Comparison of ENCODE assay signal across 9 cellular contexts in genomic region chr7:98286093-98286525, GRCh38. TPM values are rescaled to one million over a fixed set of nuclear protein-coding genes. Genes with fewer than 3 reads are reported as not detected.
DNase-seq lines count a peak whose midpoint lies in the region; ATAC-seq and TF ChIP-seq lines count a peak whose summit lies in the region.
"Had no signal": no experiment of that assay in that cellular context is flagged by ENCODE, and none has a peak within 500 bp of the region (broad histone marks: within the 10 kb centered on the region; RNA-seq: fewer than 3 reads in every experiment).

No MANE protein-coding gene starts in this region.

- H3K27ac Mint-ChIP-seq in endothelial cell (ENCODE audit: unreplicated experiment) (peak overlapping the region; percentile 30), T-cell (no peak overlapping the region)
- H3K27ac Mint-ChIP-seq in CD8-positive, alpha-beta T cell: no peak overlapping the region

- no peak overlapping the region for H2AFZ ChIP-seq in ACC112 (ENCODE audit: low read length, unreplicated experiment)

- H3K4me1 Mint-ChIP-seq in endothelial cell (ENCODE audit: unreplicated experiment): peaks cover 34% of the 10 kb centered on the region
- H3K4me1 Mint-ChIP-seq in T-cell: peaks cover 31 to 41% (median 40%) of the 10 kb centered on the region in 3 donors
- peaks cover 39% of the 10 kb centered on the region for H3K4me1 Mint-ChIP-seq in CD8-positive, alpha-beta T cell (ENCODE audit: low read depth)

- CTCF ChIA-PET in T-cell (lab: Charles Lee): no interaction called here
- CTCF ChIA-PET in CD8-positive, alpha-beta T cell (lab: Charles Lee): interaction anchor here (0.9 to 1.1 kb wide), 2 partner anchors 13 to 36 kb away, joined by 3 to 5 read pairs; no protein-coding TSS in a partner anchor

- H3K4me3 ChIP-seq in ACC112 (ENCODE audit: low read depth, low read length): peak overlapping the region; percentile 87
- no peak overlapping the region for H3K4me3 ChIP-seq in CD8-positive, alpha-beta T cell (ENCODE audit: low read depth, low read length)

- ATAC-seq in T-cell (replicated peaks in 1 of 4): no peak
- no peak for ATAC-seq in CD8-positive, alpha-beta T cell

- peak overlapping the region; percentile 78 for H3K27ac ChIP-seq in ACC112 (ENCODE audit: low read depth, low read length)
- H3K27ac ChIP-seq in CD8-positive, alpha-beta T cell (ENCODE audit: low read depth, low read length): no peak overlapping the region

- TF ChIP-seq CTCF in endothelial cell (IDR thresholded peaks at IDR 0.05; ENCODE audit: unreplicated experiment): no peak
- TF ChIP-seq CTCF in CD8-positive, alpha-beta T cell (IDR thresholded peaks at IDR 0.05): no peak

- no peaks in the 10 kb centered on the region for H3K9me3 Mint-ChIP-seq in endothelial cell (ENCODE audit: unreplicated experiment)
- no peaks in the 10 kb centered on the region for H3K9me3 Mint-ChIP-seq in T-cell
- no peaks in the 10 kb centered on the region for H3K9me3 Mint-ChIP-seq in CD8-positive, alpha-beta T cell

- POLR2A ChIA-PET in T-cell (lab: Charles Lee): no interaction called here
- POLR2A ChIA-PET in CD8-positive, alpha-beta T cell (lab: Charles Lee): interaction anchor here (0.8 to 1.0 kb wide), 2 partner anchors 35 to 40 kb away, joined by 3 read pairs; no protein-coding TSS in a partner anchor

- H3K36me3 Mint-ChIP-seq in endothelial cell (ENCODE audit: low read depth, unreplicated experiment): peaks cover 16% of the 10 kb centered on the region
- H3K36me3 Mint-ChIP-seq in T-cell: no peaks in the 10 kb centered on the region
- peaks cover 8% of the 10 kb centered on the region for H3K36me3 Mint-ChIP-seq in CD8-positive, alpha-beta T cell

- intact Hi-C loops in CD8-positive, alpha-beta T cell (cut with DNase I, micrococcal nuclease): loop anchor here (10.0 kb wide), 2 partner anchors 51 to 859 kb away; partner anchors contain the start of gene SMURF1 (in 1 of the 2)

- H3K27me3 Mint-ChIP-seq in endothelial cell (ENCODE audit: unreplicated experiment): peaks cover 11% of the 10 kb centered on the region
- no peaks in the 10 kb centered on the region for H3K27me3 Mint-ChIP-seq in T-cell
- no peaks in the 10 kb centered on the region for H3K27me3 Mint-ChIP-seq in CD8-positive, alpha-beta T cell (ENCODE audit: low read depth)

- DNase-seq in NOMO-1 treated with DMSO at 0.1 percent for 48 hours (lab: John Stamatoyannopoulos, UW; ENCODE audit: unreplicated experiment) (peak; percentile 72), endothelial cell (ENCODE audit: low spot score) (no peak), midbrain (lab: John Stamatoyannopoulos, UW) (peak; percentile 10), T-cell (no peak), NCI-H1048 (lab: John Stamatoyannopoulos, UW) (no peak)
- no peak for DNase-seq in NK-92 treated with Interleukin-12 subunit alpha and Interleukin-12 subunit beta, amount 100 ng/mL, for 24 hours (lab: John Stamatoyannopoulos, UW)
- DNase-seq in CD8-positive, alpha-beta T cell: no peak
- DNase-seq: BE2C had no signal

- H3K27me3 ChIP-seq in ACC112 (ENCODE audit: insufficient read depth, low read length): no peaks in the 10 kb centered on the region
- H3K27me3 ChIP-seq in CD8-positive, alpha-beta T cell (ENCODE audit: insufficient read depth, low read length): no peaks in the 10 kb centered on the region
- H3K27me3 ChIP-seq: BE2C had no signal

- H3K79me2 ChIP-seq in ACC112 (ENCODE audit: control insufficient read depth, insufficient read depth, low read length, unreplicated experiment): peaks cover 84% of the 10 kb centered on the region

- peaks cover 4% of the 10 kb centered on the region; the same call in 1 of the 2 replicates for H3K36me3 ChIP-seq in ACC112 (ENCODE audit: insufficient read depth, low read length)
- H3K36me3 ChIP-seq in CD8-positive, alpha-beta T cell (ENCODE audit: insufficient read depth, low read length): no peaks in the 10 kb centered on the region

- H3K4me3 Mint-ChIP-seq in endothelial cell (ENCODE audit: unreplicated experiment) (no peak overlapping the region), T-cell (no peak overlapping the region)
- H3K4me3 Mint-ChIP-seq in CD8-positive, alpha-beta T cell: no peak overlapping the region

- no peaks in the 10 kb centered on the region for H3K9me3 ChIP-seq in CD8-positive, alpha-beta T cell (ENCODE audit: low read length)
- H3K9me3 ChIP-seq: BE2C had no signal

- peaks cover 51% of the 10 kb centered on the region for H3K4me1 ChIP-seq in ACC112 (ENCODE audit: control insufficient read depth, insufficient read depth, low read length, unreplicated experiment)
- peaks cover 36% of the 10 kb centered on the region for H3K4me1 ChIP-seq in CD8-positive, alpha-beta T cell (ENCODE audit: insufficient read depth, low read length)

RNA-seq across cellular contexts. Expression of gene BRI3, which starts 4.6 kb away (rescaled TPM):
- total RNA-seq in endothelial cell (ENCODE audit: unreplicated experiment) (300 TPM), T-cell (10 to 100 TPM; 53.4 to 73.0 (median 61.2) TPM)
- total RNA-seq in CD8-positive, alpha-beta T cell: 10 to 100 TPM; 70.6 to 70.8 TPM

RNA-seq across cellular contexts. Expression of gene TECPR1, which starts 34.1 kb away (rescaled TPM):
- total RNA-seq in endothelial cell (ENCODE audit: unreplicated experiment) (129 TPM), T-cell (100 to 1,000 TPM; 118 to 192 (median 162) TPM)
- 10 to 100 TPM; 64.4 to 68.2 TPM for total RNA-seq in CD8-positive, alpha-beta T cell

Comparison
In these comparisons a context has a peak if more than half of its experiments do, and no peak if none do; other contexts are left out.
1. DNase-seq: peak in NOMO-1 treated with DMSO at 0.1 percent for 48 hours (single experiment) and midbrain (single experiment); none in endothelial cell (single experiment), NK-92 treated with Interleukin-12 subunit alpha and Interleukin-12 subunit beta, amount 100 ng/mL, for 24 hours (single experiment), T-cell (0 of 34), CD8-positive, alpha-beta T cell (0 of 7) and NCI-H1048 (single experiment).